ENCODE assay signal across 7 cellular contexts in the genomic region with DNA sequence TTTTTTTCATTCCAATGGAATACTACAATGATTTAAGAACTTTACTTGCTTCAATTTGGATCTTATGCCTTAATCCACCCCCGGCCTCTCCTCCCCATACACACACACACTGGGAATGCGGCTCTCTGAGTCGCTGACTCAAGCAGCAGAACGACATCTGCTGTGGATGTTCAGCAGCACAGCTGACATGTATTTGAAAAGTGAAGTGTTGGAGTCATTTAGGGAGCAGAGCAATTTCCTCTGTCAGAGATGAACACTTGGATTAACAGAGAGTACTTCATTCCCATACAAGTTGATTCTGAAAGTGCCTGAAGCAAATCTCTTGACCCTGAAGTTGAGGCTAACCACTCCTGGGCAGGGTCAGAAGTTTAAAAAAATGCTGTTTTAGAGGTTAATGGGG. TPM values are rescaled to one million over a fixed set of nuclear protein-coding genes. Genes with fewer than 3 reads are reported as not detected.
DNase-seq lines count a peak whose midpoint lies in the region; TF ChIP-seq lines count a peak whose summit lies in the region.

No MANE protein-coding gene starts in this region.

- BruUV-seq in MCF 10A (replicated peaks; lab: Mats Ljungman, UMichigan) = no TSS peak

- no peaks in the 10 kb centered on the region for H3K36me3 ChIP-seq in MG63

- H3K9me3 Mint-ChIP-seq in MCF 10A (ENCODE audit: unreplicated experiment) = no peaks in the 10 kb centered on the region
- H3K9me3 Mint-ChIP-seq in type B pancreatic cell = no peaks in the 10 kb centered on the region

- H3K4me1 Mint-ChIP-seq in MCF 10A (ENCODE audit: insufficient read depth, unreplicated experiment) = peaks cover 6% of the 10 kb centered on the region
- H3K4me1 Mint-ChIP-seq in type B pancreatic cell (ENCODE audit: unreplicated experiment) = peaks cover 34% of the 10 kb centered on the region

- POLR2A ChIA-PET in MCF 10A (lab: Yijun Ruan, JAX) = interaction anchor here (1.2 to 1.8 kb wide), 4 partner anchors 16 to 102 kb away, joined by 3 to 6 read pairs (median 4); no protein-coding TSS in a partner anchor

- H3K36me3 Mint-ChIP-seq in MCF 10A (ENCODE audit: insufficient read depth, unreplicated experiment) (no peaks in the 10 kb centered on the region), type B pancreatic cell (no peaks in the 10 kb centered on the region)

- H3K27me3 Mint-ChIP-seq in MCF 10A (ENCODE audit: insufficient read depth, unreplicated experiment) (no peaks in the 10 kb centered on the region), type B pancreatic cell (no peaks in the 10 kb centered on the region)

- intact Hi-C loops in MCF 10A (cut with micrococcal nuclease) = loop anchor here (1.0 kb wide), 1 partner anchor 102 kb away; no protein-coding TSS in a partner anchor

- H3K27ac Mint-ChIP-seq in MCF 10A (ENCODE audit: low read depth, unreplicated experiment) = peak overlapping the region; percentile 25
- H3K27ac Mint-ChIP-seq in type B pancreatic cell = peak overlapping the region; percentile 54

- H3K9me3 ChIP-seq in MG63 = no peaks in the 10 kb centered on the region

- TF ChIP-seq CTCF in MCF 10A (IDR thresholded peaks at IDR 0.05; ENCODE audit: unreplicated experiment) (peak; percentile 31), type B pancreatic cell (conservative IDR thresholded peaks at IDR 0.05) (peak; percentile 36)

- H3K27me3 ChIP-seq in MG63 = no peaks in the 10 kb centered on the region

- DNase-seq in MG63 (peak; percentile 80), MCF 10A (ENCODE audit: unreplicated experiment) (peak; percentile 64), left kidney (ENCODE audit: low read depth, low spot score) (peak; percentile 87), type B pancreatic cell (ENCODE audit: extremely low spot score, unreplicated experiment) (no peak), KG1 (lab: John Stamatoyannopoulos, UW) (no peak), NCI-H187 (lab: John Stamatoyannopoulos, UW) (no peak)
- no peak for DNase-seq in activated effector memory CD4-positive, alpha-beta T cell treated with anti-CD3 and anti-CD28 coated beads, Interleukin-2, amount 50 U/mL, for 16 hours

- no peak overlapping the region for H3K4me3 ChIP-seq in MG63

- CTCF ChIA-PET in MCF 10A (lab: Yijun Ruan, JAX) = interaction anchor here (0.5 to 4.0 kb wide), 20 partner anchors 12 to 959 kb away, joined by 3 to 31 read pairs (median 4); no protein-coding TSS in a partner anchor

- H3K4me3 Mint-ChIP-seq in MCF 10A (ENCODE audit: unreplicated experiment) (no peak overlapping the region), type B pancreatic cell (peak overlapping the region; percentile 36)

RNA-seq across cellular contexts. Expression of a gene that starts 27.9 kb away (rescaled TPM):
- 13.0 and 52.1 TPM in 2 replicates for total RNA-seq in MG63 (2014; rRNA removed; shearing (Covaris generic); ENCODE audit: low replicate concordance)
- 0.72 TPM in 1 of 2 replicates, not detected in the other for total RNA-seq in MCF 10A (2022)
- 3.8 and 44.8 TPM in 2 replicates for total RNA-seq in type B pancreatic cell (ENCODE audit: low replicate concordance)

Comparison
In these comparisons a context has a peak if more than half of its experiments do, and no peak if none do; other contexts are left out.
1. DNase-seq: peak in MG63 (single experiment), MCF 10A (single experiment) and left kidney (single experiment); none in type B pancreatic cell (single experiment), KG1 (single experiment), NCI-H187 (0 of 2) and activated effector memory CD4-positive, alpha-beta T cell treated with anti-CD3 and anti-CD28 coated beads, Interleukin-2, amount 50 U/mL, for 16 hours (single experiment).